9 cellular contexts compared by ENCODE assay signal in the genomic region with DNA sequence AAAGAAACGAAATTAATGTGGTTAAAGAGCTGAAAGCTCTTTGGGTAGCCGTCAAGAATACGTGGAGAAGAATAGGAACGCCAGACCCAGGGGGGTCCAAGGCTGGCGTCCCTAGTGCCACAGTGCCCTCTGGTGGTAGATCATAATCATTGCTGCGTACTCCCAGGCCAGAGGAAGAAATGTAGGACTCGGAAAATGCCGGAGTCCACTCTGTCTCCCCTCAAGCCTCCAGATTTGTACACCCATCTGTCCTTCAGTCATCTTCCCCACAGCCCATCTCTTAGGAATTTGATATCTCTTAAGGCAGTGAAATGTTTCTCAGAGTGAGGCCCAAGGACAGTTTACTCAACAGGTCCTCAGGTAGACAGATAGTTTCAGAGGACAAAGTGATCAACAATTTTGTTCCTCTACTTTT. TPM values are rescaled to one million over a fixed set of nuclear protein-coding genes. Genes with fewer than 3 reads are reported as not detected.
A peak's percentile ranks its signal among the peaks of the same experiment; 100 is the strongest.
DNase-seq lines count a peak whose midpoint lies in the region; ATAC-seq and TF ChIP-seq lines count a peak whose summit lies in the region.
"Had no signal": no experiment of that assay in that cellular context is flagged by ENCODE, and none has a peak within 500 bp of the region (broad histone marks: within the 10 kb centered on the region; RNA-seq: fewer than 3 reads in every experiment).

No MANE protein-coding gene starts in this region.

- H3K9me3 Mint-ChIP-seq in activated CD4-positive, alpha-beta memory T cell treated with anti-CD3 and anti-CD28 coated beads for 36 hours = no peaks in the 10 kb centered on the region
- H3K9me3 Mint-ChIP-seq in mesothelial cell of epicardium = peaks cover 4% of the 10 kb centered on the region

- ATAC-seq in HG03039 (IDR thresholded peaks at IDR 0.05; ENCODE audit: unreplicated experiment) (peak; percentile 54), HG03159 (IDR thresholded peaks at IDR 0.05; ENCODE audit: unreplicated experiment) (no peak)

- peaks cover 4% of the 10 kb centered on the region for H3K4me1 Mint-ChIP-seq in activated CD4-positive, alpha-beta memory T cell treated with anti-CD3 and anti-CD28 coated beads for 36 hours (ENCODE audit: low read depth)
- no peaks in the 10 kb centered on the region for H3K4me1 Mint-ChIP-seq in mesothelial cell of epicardium

- CTCF ChIA-PET in activated CD4-positive, alpha-beta memory T cell treated with anti-CD3 and anti-CD28 coated beads for 36 hours (lab: Charles Lee) = interaction anchor here (0.6 to 8.8 kb wide), 19 partner anchors 10 to 297 kb away, joined by 3 to 131 read pairs (median 4); a partner anchor contains a TSS

- no peaks in the 10 kb centered on the region for H3K36me3 Mint-ChIP-seq in activated CD4-positive, alpha-beta memory T cell treated with anti-CD3 and anti-CD28 coated beads for 36 hours
- no peaks in the 10 kb centered on the region for H3K36me3 Mint-ChIP-seq in mesothelial cell of epicardium

- DNase-seq in DMS153 (lab: John Stamatoyannopoulos, UW) (peak; percentile 46), NCI-H69 (lab: John Stamatoyannopoulos, UW) (peak; percentile 80), mesothelial cell of epicardium (ENCODE audit: low spot score in 2 of 2, unreplicated experiment in 2 of 2) (peak; percentile 40 to 79)
- peak; percentile 69 for DNase-seq in activated CD4-positive, alpha-beta memory T cell treated with anti-CD3 and anti-CD28 coated beads for 36 hours
- peak; percentile 49 for DNase-seq in effector CD8-positive, alpha-beta T cell (lab: John Stamatoyannopoulos, UW)
- DNase-seq in stimulated activated CD8-positive, alpha-beta memory T cell treated with anti-CD3 and anti-CD28 coated beads, Interleukin-4, amount 100 ng/mL, for 4 hours (ENCODE audit: low read depth in 2 of 2, low spot score in 1 of 2) = peak; percentile 12 to 26

- H3K27me3 Mint-ChIP-seq in activated CD4-positive, alpha-beta memory T cell treated with anti-CD3 and anti-CD28 coated beads for 36 hours = peaks cover 19% of the 10 kb centered on the region
- H3K27me3 Mint-ChIP-seq in mesothelial cell of epicardium (ENCODE audit: low read depth) = peaks cover 4% of the 10 kb centered on the region

- intact Hi-C loops in activated CD4-positive, alpha-beta memory T cell treated with anti-CD3 and anti-CD28 coated beads for 36 hours (cut with micrococcal nuclease) = loop anchor here (1.0 to 2.0 kb wide), 2 partner anchors 222 to 297 kb away; no protein-coding TSS in a partner anchor

- H3K27ac Mint-ChIP-seq in activated CD4-positive, alpha-beta memory T cell treated with anti-CD3 and anti-CD28 coated beads for 36 hours = peak overlapping the region; percentile 19
- H3K27ac Mint-ChIP-seq in mesothelial cell of epicardium = no peak overlapping the region

- TF ChIP-seq CTCF in mesothelial cell of epicardium (IDR thresholded peaks at IDR 0.05; ENCODE audit: unreplicated experiment) = peak; percentile 94

- H3K4me3 Mint-ChIP-seq in activated CD4-positive, alpha-beta memory T cell treated with anti-CD3 and anti-CD28 coated beads for 36 hours = no peak overlapping the region
- no peak overlapping the region for H3K4me3 Mint-ChIP-seq in mesothelial cell of epicardium

- POLR2A ChIA-PET in activated CD4-positive, alpha-beta memory T cell treated with anti-CD3 and anti-CD28 coated beads for 36 hours (lab: Charles Lee) = no interaction called here

RNA-seq across cellular contexts. Expression of a gene that starts 25.4 kb away (rescaled TPM):
- not detected for total RNA-seq in activated CD4-positive, alpha-beta memory T cell treated with anti-CD3 and anti-CD28 coated beads for 36 hours
- total RNA-seq in mesothelial cell of epicardium = 16.1 to 18.3 TPM (median 16.4 TPM) in 3 replicates
- total RNA-seq: activated CD8-positive, alpha-beta memory T cell treated with anti-CD3 and anti-CD28 coated beads for 36 hours had no signal

RNA-seq across cellular contexts. Expression of a gene that starts 56.8 kb away (rescaled TPM):
- total RNA-seq in activated CD4-positive, alpha-beta memory T cell treated with anti-CD3 and anti-CD28 coated beads for 36 hours = 10 to 100 TPM; 47.5 to 49.6 TPM
- total RNA-seq in mesothelial cell of epicardium = 65.4 to 70.4 TPM (median 68.9 TPM) in 3 replicates

Comparison
In these comparisons a context has a peak if more than half of its experiments do, and no peak if none do; other contexts are left out.
1. DNase-seq: peak in every context shown above with its lines; median percentile 80 in NCI-H69; 69 in activated CD4-positive, alpha-beta memory T cell treated with anti-CD3 and anti-CD28 coated beads for 36 hours; 60 in mesothelial cell of epicardium; 49 in effector CD8-positive, alpha-beta T cell; 46 in DMS153; 19 in stimulated activated CD8-positive, alpha-beta memory T cell treated with anti-CD3 and anti-CD28 coated beads, Interleukin-4, amount 100 ng/mL, for 4 hours.
2. RNA of a gene that starts 25.4 kb away (total RNA-seq): 16.1 to 18.3 TPM in mesothelial cell of epicardium; not detected in activated CD4-positive, alpha-beta memory T cell treated with anti-CD3 and anti-CD28 coated beads for 36 hours; every median in the first group is over 10 times any median in the second.